20 cellular contexts compared by ENCODE assay signal in genomic region chr7:156169474-156170370, GRCh38.
DNase-seq lines count a peak whose midpoint lies in the region; ATAC-seq, FAIRE-seq and TF ChIP-seq lines count a peak whose summit lies in the region.
"Had no signal": no experiment of that assay in that cellular context is flagged by ENCODE, and none has a peak within 500 bp of the region (broad histone marks: within the 10 kb centered on the region; RNA-seq: fewer than 3 reads in every experiment).

No MANE protein-coding gene starts in this region.

- H3K9ac ChIP-seq in GM12878 (ENCODE audit: control insufficient read depth, insufficient read depth, low read length) = no peak overlapping the region

- H3K4me3 ChIP-seq in GM12878 (no peak overlapping the region), upper lobe of right lung (no peak overlapping the region)

- no peak overlapping the region for H3K4me2 ChIP-seq in GM12878 (ENCODE audit: control insufficient read depth, insufficient read depth)

- TF ChIP-seq CTCF in GM12878 (IDR thresholded peaks at IDR 0.05 in 2 of 3, conservative IDR thresholded peaks at IDR 0.05 in 1 of 3; ENCODE audit: control insufficient read depth in 2 of 3, extremely low read depth in 1 of 3, insufficient read depth in 1 of 3, low read depth in 3 of 3, low read length in 3 of 3) (no peak), upper lobe of right lung (IDR thresholded peaks at IDR 0.05) (no peak)

- H3K9me3 ChIP-seq in GM12878 (replicated peaks; ENCODE audit: control insufficient read depth, insufficient read depth, low read length) (no peaks in the 10 kb centered on the region), upper lobe of right lung (no peaks in the 10 kb centered on the region)
- H3K9me3 ChIP-seq: BE2C, Caco-2 had no signal

- peaks cover 11% of the 10 kb centered on the region for H3K4me1 ChIP-seq in GM12878 (ENCODE audit: control insufficient read depth, insufficient read depth, low read length)
- H3K4me1 ChIP-seq in upper lobe of right lung = no peaks in the 10 kb centered on the region
- H3K4me1 ChIP-seq: BE2C, Caco-2 had no signal

- H3K36me3 Mint-ChIP-seq in activated CD8-positive, alpha-beta memory T cell treated with anti-CD3 and anti-CD28 coated beads, Interleukin-2, amount 10 ng/mL, durations not matched to agents 7 days and 5 days = no peaks in the 10 kb centered on the region

- no TSS peak for BruUV-seq in GM12878 (replicated peaks; lab: Mats Ljungman, UMichigan)

- no peak for FAIRE-seq in GM12878 (lab: Jason Lieb, UNC)
- FAIRE-seq: G401.6 had no signal

- H3K4me1 Mint-ChIP-seq in activated CD8-positive, alpha-beta memory T cell treated with anti-CD3 and anti-CD28 coated beads, Interleukin-2, amount 10 ng/mL, durations not matched to agents 7 days and 5 days = no peaks in the 10 kb centered on the region

- CTCF ChIA-PET in activated CD8-positive, alpha-beta memory T cell treated with anti-CD3 and anti-CD28 coated beads, Interleukin-2, amount 10 ng/mL, durations not matched to agents 7 days and 5 days (lab: Charles Lee) = no interaction called here
- CTCF ChIA-PET in GM12878 (lab: Yijun Ruan, JAX) = no interaction called here

- no peaks in the 10 kb centered on the region for H4K20me1 ChIP-seq in GM12878 (ENCODE audit: control insufficient read depth, insufficient read depth)

- no peak overlapping the region for H3K4me3 Mint-ChIP-seq in activated CD8-positive, alpha-beta memory T cell treated with anti-CD3 and anti-CD28 coated beads, Interleukin-2, amount 10 ng/mL, durations not matched to agents 7 days and 5 days
- H3K4me3 Mint-ChIP-seq: CD4-positive, alpha-beta T cell had no signal

- RAD21 ChIA-PET in GM12878 (lab: Charles Lee; ENCODE audit: unreplicated experiment) = no interaction called here

- no peaks in the 10 kb centered on the region for H3K9me3 Mint-ChIP-seq in activated CD8-positive, alpha-beta memory T cell treated with anti-CD3 and anti-CD28 coated beads, Interleukin-2, amount 10 ng/mL, durations not matched to agents 7 days and 5 days (ENCODE audit: low read depth)
- H3K9me3 Mint-ChIP-seq: CD4-positive, alpha-beta T cell had no signal

- TF ChIP-seq EP300 in GM12878 (IDR thresholded peaks at IDR 0.05; ENCODE audit: borderline replicate concordance in 1 of 2, control insufficient read depth in 1 of 2, low read depth in 2 of 2, low read length in 2 of 2) = no peak

- no peaks in the 10 kb centered on the region for H3K36me3 ChIP-seq in GM12878 (ENCODE audit: control insufficient read depth in 2 of 2, insufficient read depth in 2 of 2, low read length in 1 of 2)
- H3K36me3 ChIP-seq in upper lobe of right lung = no peaks in the 10 kb centered on the region
- H3K36me3 ChIP-seq: BE2C had no signal

- no peaks in the 10 kb centered on the region for H3K27me3 Mint-ChIP-seq in activated CD8-positive, alpha-beta memory T cell treated with anti-CD3 and anti-CD28 coated beads, Interleukin-2, amount 10 ng/mL, durations not matched to agents 7 days and 5 days
- H3K27me3 Mint-ChIP-seq: CD4-positive, alpha-beta T cell had no signal

- no peaks in the 10 kb centered on the region for H3K79me2 ChIP-seq in GM12878 (ENCODE audit: control insufficient read depth, insufficient read depth, low read length)

- no peak for TF ChIP-seq POLR2A in GM12878 (IDR thresholded peaks at IDR 0.05; ENCODE audit: low read depth, low read length)

- peak; percentile 15 for DNase-seq in activated CD8-positive, alpha-beta memory T cell treated with anti-CD3 and anti-CD28 coated beads, Interleukin-2, amount 10 ng/mL, durations not matched to agents 7 days and 5 days
- no peak for DNase-seq in activated CD8-positive, alpha-beta memory T cell treated with anti-CD3 and anti-CD28 coated beads, Interleukin-2, amount 50 U/mL, for 4 hours
- no peak for DNase-seq in GM12878 (ENCODE audit: low read depth, low spot score)
- peak; percentile 35 for DNase-seq in left lobe of liver (ENCODE audit: low spot score)
- DNase-seq in upper lobe of right lung = peak; percentile 56
- DNase-seq in NCI-H2196 treated with DMSO at 0.1 percent for 48 hours (lab: John Stamatoyannopoulos, UW; ENCODE audit: unreplicated experiment) = no peak
- DNase-seq in GM19238 (ENCODE audit: insufficient read length, low spot score) = no peak
- DNase-seq: 8988T; BE2C; CD4-positive, alpha-beta T cell; Karpas-422; NCI-H1092 treated with DMSO at 0.1 percent for 48 hours; NCI-H146; NCI-H2081; NCI-H774; Right ventricle myocardium superior had no signal

- H2AFZ ChIP-seq in GM12878 (ENCODE audit: control insufficient read depth, low read depth, low read length) = no peak overlapping the region

- no peak for TF ChIP-seq RAD21 in GM12878 (IDR thresholded peaks at IDR 0.05; ENCODE audit: insufficient read depth, low read depth, low read length)

- no peak overlapping the region for H3K27ac Mint-ChIP-seq in activated CD8-positive, alpha-beta memory T cell treated with anti-CD3 and anti-CD28 coated beads, Interleukin-2, amount 10 ng/mL, durations not matched to agents 7 days and 5 days
- H3K27ac Mint-ChIP-seq: CD4-positive, alpha-beta T cell had no signal

- no peaks in the 10 kb centered on the region for H3K27me3 ChIP-seq in GM12878 (replicated peaks in 1 of 2; ENCODE audit: control insufficient read depth in 2 of 2, insufficient read depth in 2 of 2, low read length in 1 of 2)
- no peaks in the 10 kb centered on the region for H3K27me3 ChIP-seq in upper lobe of right lung
- H3K27me3 ChIP-seq: BE2C had no signal

- WGBS in GM12878 (ENCODE audit: insufficient coverage, insufficient replicate concordance, low lambda C conversion rate, missing lambda C conversion rate) = 56% methylated on average over 28 of the region's 32 CpGs

- H3K27ac ChIP-seq in GM12878 (ENCODE audit: control insufficient read depth, insufficient read depth) (no peak overlapping the region), upper lobe of right lung (no peak overlapping the region)

- POLR2A ChIA-PET in GM12878 (lab: Charles Lee) = no interaction called here

- in situ Hi-C loops in GM12878 (cut with MboI) = no loop called here

- intact Hi-C loops in GM12878 (cut with micrococcal nuclease; ENCODE audit: unreplicated experiment) (no loop called here), upper lobe of right lung (cut with DNase I) (no loop called here)

- ATAC-seq in activated CD8-positive, alpha-beta memory T cell treated with anti-CD3 and anti-CD28 coated beads, Interleukin-2, amount 10 ng/mL, durations not matched to agents 7 days and 5 days = no peak
- ATAC-seq in GM12878 = no peak
- no peak for ATAC-seq in left lobe of liver
- no peak for ATAC-seq in upper lobe of right lung
- no peak for ATAC-seq in HG03469 (IDR thresholded peaks at IDR 0.05; ENCODE audit: unreplicated experiment)
- ATAC-seq: HCT116 had no signal

- SMC1A ChIA-PET in GM12878 (lab: Charles Lee; ENCODE audit: uncharacterized antibody, unreplicated experiment) = interaction anchor here (0.6 kb wide), 1 partner anchor 49 kb away, joined by 3 read pairs; no protein-coding TSS in a partner anchor

TF ChIP-seq in GM12878, 131 proteins besides CTCF, POLR2A, EP300 and RAD21:
- TF ChIP-seq TARDBP (IDR thresholded peaks at IDR 0.05; ENCODE audit: borderline replicate concordance) (no peak), EZH2 (IDR thresholded peaks at IDR 0.05; ENCODE audit: borderline replicate concordance, control insufficient read depth, low read depth, low read length) (no peak), CBFB (IDR thresholded peaks at IDR 0.05; ENCODE audit: low read depth) (no peak), NR2F1 (conservative IDR thresholded peaks at IDR 0.05) (0 out of 2 replicates have a peak, but pooled peaks have one; percentile 19)
TF ChIP-seq in GM12878: peak in this region for 1.

Comparison
In these comparisons a context has a peak if more than half of its experiments do, and no peak if none do; other contexts are left out.
1. DNase-seq: peak in activated CD8-positive, alpha-beta memory T cell treated with anti-CD3 and anti-CD28 coated beads, Interleukin-2, amount 10 ng/mL, durations not matched to agents 7 days and 5 days (single experiment), left lobe of liver (single experiment) and upper lobe of right lung (single experiment); none in activated CD8-positive, alpha-beta memory T cell treated with anti-CD3 and anti-CD28 coated beads, Interleukin-2, amount 50 U/mL, for 4 hours (single experiment), GM12878 (single experiment), NCI-H2196 treated with DMSO at 0.1 percent for 48 hours (single experiment) and GM19238 (single experiment).